ENCODE assay signal across 13 cellular contexts in genomic region chr10:5818894-5819293, GRCh38. TPM values are rescaled to one million over a fixed set of nuclear protein-coding genes. Genes with fewer than 3 reads are reported as not detected.
DNase-seq lines count a peak whose midpoint lies in the region; ATAC-seq and TF ChIP-seq lines count a peak whose summit lies in the region.
"Had no signal": no experiment of that assay in that cellular context is flagged by ENCODE, and none has a peak within 500 bp of the region (broad histone marks: within the 10 kb centered on the region; RNA-seq: fewer than 3 reads in every experiment).

No MANE protein-coding gene starts in this region.

- no peak overlapping the region for H3K4me3 Mint-ChIP-seq in activated T-cell treated with anti-CD3 and anti-CD28 coated beads, Interleukin-2, amount 50 U/mL, for 24 hours
- H3K4me3 Mint-ChIP-seq in activated T-cell treated with anti-CD3 and anti-CD28 coated beads, Interleukin-2, amount 50 U/mL, for 72 hours, result no peak overlapping the region
- H3K4me3 Mint-ChIP-seq in activated B cell treated with CpG ODN at 0.5 μM for 24 hours, result peak overlapping the region; percentile 75
- H3K4me3 Mint-ChIP-seq in stimulated activated naive B cell treated with anti-CD40 and anti-IgM and Interleukin-4, amounts not matched to agents 10 μg/mL and 1 μg/mL and 100 μg/mL, for 72 hours, result peak overlapping the region; percentile 78 to 80
- H3K4me3 Mint-ChIP-seq in nephron progenitor cell, result no peak overlapping the region
- H3K4me3 Mint-ChIP-seq: mesothelial cell of epicardium had no signal

- no peaks in the 10 kb centered on the region for H3K27me3 Mint-ChIP-seq in activated T-cell treated with anti-CD3 and anti-CD28 coated beads, Interleukin-2, amount 50 U/mL, for 24 hours
- H3K27me3 Mint-ChIP-seq in activated T-cell treated with anti-CD3 and anti-CD28 coated beads, Interleukin-2, amount 50 U/mL, for 72 hours (ENCODE audit: low read depth), result no peaks in the 10 kb centered on the region
- H3K27me3 Mint-ChIP-seq in activated B cell treated with CpG ODN at 0.5 μM for 24 hours, result no peaks in the 10 kb centered on the region
- H3K27me3 Mint-ChIP-seq in stimulated activated naive B cell treated with anti-CD40 and anti-IgM and Interleukin-4, amounts not matched to agents 10 μg/mL and 1 μg/mL and 100 μg/mL, for 72 hours, result no peaks in the 10 kb centered on the region
- H3K27me3 Mint-ChIP-seq in nephron progenitor cell (ENCODE audit: low read depth, poor library complexity), result peaks cover 8% of the 10 kb centered on the region

- peak; percentile 21 for DNase-seq in activated T-cell treated with anti-CD3 and anti-CD28 coated beads, Interleukin-2, amount 50 U/mL, for 24 hours
- DNase-seq in activated T-cell treated with anti-CD3 and anti-CD28 coated beads, Interleukin-2, amount 50 U/mL, for 72 hours, result no peak
- no peak for DNase-seq in activated B cell treated with CpG ODN at 0.5 μM for 24 hours
- peak; percentile 64 for DNase-seq in stimulated activated naive B cell treated with anti-CD40 and anti-IgM and Interleukin-4, amounts not matched to agents 10 μg/mL and 1 μg/mL and 100 μg/mL, for 72 hours
- DNase-seq in nephron progenitor cell, result no peak
- DNase-seq: NCI-H146, NCI-H526 treated with DMSO at 0.1 percent for 48 hours, thyroid gland had no signal

- POLR2A ChIA-PET in activated B cell treated with CpG ODN at 0.5 μM for 24 hours (lab: Charles Lee), result interaction anchor here (0.7 to 9.6 kb wide), 12 partner anchors 9 to 263 kb away, joined by 3 to 373 read pairs (median 10); partner anchors contain the start of genes ANKRD16 and FBH1

- intact Hi-C loops in activated B cell treated with CpG ODN at 0.5 μM for 24 hours (cut with micrococcal nuclease), result loop anchor here (1.0 kb wide), 1 partner anchor 11 kb away; no protein-coding TSS in a partner anchor

- peaks cover 11% of the 10 kb centered on the region for H3K9me3 Mint-ChIP-seq in activated T-cell treated with anti-CD3 and anti-CD28 coated beads, Interleukin-2, amount 50 U/mL, for 24 hours
- peaks cover 5% of the 10 kb centered on the region in 2 donors for H3K9me3 Mint-ChIP-seq in activated T-cell treated with anti-CD3 and anti-CD28 coated beads, Interleukin-2, amount 50 U/mL, for 72 hours
- H3K9me3 Mint-ChIP-seq in activated B cell treated with CpG ODN at 0.5 μM for 24 hours (no peaks in the 10 kb centered on the region), nephron progenitor cell (no peaks in the 10 kb centered on the region)
- peaks cover 5% of the 10 kb centered on the region in 2 donors for H3K9me3 Mint-ChIP-seq in stimulated activated naive B cell treated with anti-CD40 and anti-IgM and Interleukin-4, amounts not matched to agents 10 μg/mL and 1 μg/mL and 100 μg/mL, for 72 hours
- H3K9me3 Mint-ChIP-seq: mesothelial cell of epicardium had no signal

- CTCF ChIA-PET in activated B cell treated with CpG ODN at 0.5 μM for 24 hours (lab: Charles Lee), result interaction anchor here (0.6 to 2.4 kb wide), 8 partner anchors 11 to 378 kb away, joined by 3 to 8 read pairs (median 4); no protein-coding TSS in a partner anchor

- H3K27ac Mint-ChIP-seq in activated T-cell treated with anti-CD3 and anti-CD28 coated beads, Interleukin-2, amount 50 U/mL, for 24 hours, result peak overlapping the region; percentile 47
- H3K27ac Mint-ChIP-seq in activated T-cell treated with anti-CD3 and anti-CD28 coated beads, Interleukin-2, amount 50 U/mL, for 72 hours, result no peak overlapping the region
- H3K27ac Mint-ChIP-seq in activated B cell treated with CpG ODN at 0.5 μM for 24 hours, result peak overlapping the region; percentile 94
- H3K27ac Mint-ChIP-seq in stimulated activated naive B cell treated with anti-CD40 and anti-IgM and Interleukin-4, amounts not matched to agents 10 μg/mL and 1 μg/mL and 100 μg/mL, for 72 hours, result peak overlapping the region; percentile 99
- no peak overlapping the region for H3K27ac Mint-ChIP-seq in nephron progenitor cell
- H3K27ac Mint-ChIP-seq: mesothelial cell of epicardium had no signal

- ATAC-seq in activated T-cell treated with anti-CD3 and anti-CD28 coated beads, Interleukin-2, amount 50 U/mL, for 72 hours (replicated peaks in 1 of 2), result no peak
- ATAC-seq in HG02678 (IDR thresholded peaks at IDR 0.05; ENCODE audit: unreplicated experiment), result peak; percentile 37
- ATAC-seq in activated B cell treated with CpG ODN at 0.5 μM for 24 hours (ENCODE audit: low read depth), result peak; percentile 51
- peak; percentile 44 to 59 for ATAC-seq in stimulated activated naive B cell treated with anti-CD40 and anti-IgM and Interleukin-4, amounts not matched to agents 10 μg/mL and 1 μg/mL and 100 μg/mL, for 72 hours (replicated peaks)
- ATAC-seq in activated CD4-positive, CD25-positive, alpha-beta regulatory T cell treated with anti-CD3 and anti-CD28 coated beads, Interleukin-2, amount 50 U/mL, for 24 hours, result no peak
- no peak for ATAC-seq in HG03196 (IDR thresholded peaks at IDR 0.05; ENCODE audit: unreplicated experiment)
- ATAC-seq: A549 had no signal

- H3K36me3 Mint-ChIP-seq in activated T-cell treated with anti-CD3 and anti-CD28 coated beads, Interleukin-2, amount 50 U/mL, for 24 hours (ENCODE audit: low read depth), result peaks cover 14% of the 10 kb centered on the region
- H3K36me3 Mint-ChIP-seq in activated T-cell treated with anti-CD3 and anti-CD28 coated beads, Interleukin-2, amount 50 U/mL, for 72 hours (ENCODE audit: insufficient read depth in 2 of 2), result no peaks in the 10 kb centered on the region
- peaks cover 3% of the 10 kb centered on the region for H3K36me3 Mint-ChIP-seq in activated B cell treated with CpG ODN at 0.5 μM for 24 hours (ENCODE audit: low read depth)
- H3K36me3 Mint-ChIP-seq in stimulated activated naive B cell treated with anti-CD40 and anti-IgM and Interleukin-4, amounts not matched to agents 10 μg/mL and 1 μg/mL and 100 μg/mL, for 72 hours, result peaks cover 10 to 22% of the 10 kb centered on the region in 2 donors
- H3K36me3 Mint-ChIP-seq in nephron progenitor cell (ENCODE audit: low read depth), result peaks cover 4% of the 10 kb centered on the region
- H3K36me3 Mint-ChIP-seq: mesothelial cell of epicardium had no signal

- H3K4me1 Mint-ChIP-seq in activated T-cell treated with anti-CD3 and anti-CD28 coated beads, Interleukin-2, amount 50 U/mL, for 24 hours (ENCODE audit: low read depth), result peaks cover 58% of the 10 kb centered on the region
- peaks cover 68% of the 10 kb centered on the region for H3K4me1 Mint-ChIP-seq in activated T-cell treated with anti-CD3 and anti-CD28 coated beads, Interleukin-2, amount 50 U/mL, for 72 hours (ENCODE audit: low read depth)
- H3K4me1 Mint-ChIP-seq in activated B cell treated with CpG ODN at 0.5 μM for 24 hours (peaks cover 74% of the 10 kb centered on the region), nephron progenitor cell (peaks cover 14% of the 10 kb centered on the region)
- H3K4me1 Mint-ChIP-seq in stimulated activated naive B cell treated with anti-CD40 and anti-IgM and Interleukin-4, amounts not matched to agents 10 μg/mL and 1 μg/mL and 100 μg/mL, for 72 hours, result peaks cover 36 to 74% of the 10 kb centered on the region in 2 donors

- no peak for TF ChIP-seq CTCF in activated B cell treated with CpG ODN at 0.5 μM for 24 hours (IDR thresholded peaks at IDR 0.05)
- TF ChIP-seq CTCF in nephron progenitor cell (IDR thresholded peaks at IDR 0.05), result no peak

RNA-seq across cellular contexts. Expression of gene GDI2, which starts 5.7 kb away (rescaled TPM):
- 100 to 1,000 TPM; 275 to 309 TPM for total RNA-seq in activated T-cell treated with anti-CD3 and anti-CD28 coated beads, Interleukin-2, amount 50 U/mL, for 72 hours
- 289 and 301 TPM in 2 replicates for total RNA-seq in activated B cell treated with CpG ODN at 0.5 μM for 24 hours

Comparison
In these comparisons a context has a peak if more than half of its experiments do, and no peak if none do; other contexts are left out.
1. DNase-seq: peak in activated T-cell treated with anti-CD3 and anti-CD28 coated beads, Interleukin-2, amount 50 U/mL, for 24 hours (single experiment) and stimulated activated naive B cell treated with anti-CD40 and anti-IgM and Interleukin-4, amounts not matched to agents 10 μg/mL and 1 μg/mL and 100 μg/mL, for 72 hours (single experiment); none in activated T-cell treated with anti-CD3 and anti-CD28 coated beads, Interleukin-2, amount 50 U/mL, for 72 hours (0 of 2), activated B cell treated with CpG ODN at 0.5 μM for 24 hours (single experiment) and nephron progenitor cell (single experiment).
2. H3K27ac Mint-ChIP-seq: peak in activated T-cell treated with anti-CD3 and anti-CD28 coated beads, Interleukin-2, amount 50 U/mL, for 24 hours (single experiment), activated B cell treated with CpG ODN at 0.5 μM for 24 hours (single experiment) and stimulated activated naive B cell treated with anti-CD40 and anti-IgM and Interleukin-4, amounts not matched to agents 10 μg/mL and 1 μg/mL and 100 μg/mL, for 72 hours (single experiment); none in activated T-cell treated with anti-CD3 and anti-CD28 coated beads, Interleukin-2, amount 50 U/mL, for 72 hours (single experiment) and nephron progenitor cell (single experiment).
3. H3K4me3 Mint-ChIP-seq: peak in activated B cell treated with CpG ODN at 0.5 μM for 24 hours (single experiment) and stimulated activated naive B cell treated with anti-CD40 and anti-IgM and Interleukin-4, amounts not matched to agents 10 μg/mL and 1 μg/mL and 100 μg/mL, for 72 hours (2 of 2); none in activated T-cell treated with anti-CD3 and anti-CD28 coated beads, Interleukin-2, amount 50 U/mL, for 24 hours (single experiment), activated T-cell treated with anti-CD3 and anti-CD28 coated beads, Interleukin-2, amount 50 U/mL, for 72 hours (0 of 2) and nephron progenitor cell (single experiment).
4. ATAC-seq: peak in HG02678 (single experiment), activated B cell treated with CpG ODN at 0.5 μM for 24 hours (single experiment) and stimulated activated naive B cell treated with anti-CD40 and anti-IgM and Interleukin-4, amounts not matched to agents 10 μg/mL and 1 μg/mL and 100 μg/mL, for 72 hours (2 of 2); none in activated T-cell treated with anti-CD3 and anti-CD28 coated beads, Interleukin-2, amount 50 U/mL, for 72 hours (0 of 2), activated CD4-positive, CD25-positive, alpha-beta regulatory T cell treated with anti-CD3 and anti-CD28 coated beads, Interleukin-2, amount 50 U/mL, for 24 hours (0 of 2) and HG03196 (single experiment).